In genomic region chr21:46256501-46256994, GRCh38 we compare ENCODE assay signal across 16 cellular contexts. TPM values are rescaled to one million over a fixed set of nuclear protein-coding genes. Genes with fewer than 3 reads are reported as not detected.
DNase-seq lines count a peak whose midpoint lies in the region; ATAC-seq, FAIRE-seq and TF ChIP-seq lines count a peak whose summit lies in the region.
"Had no signal": no experiment of that assay in that cellular context is flagged by ENCODE, and none has a peak within 500 bp of the region (broad histone marks: within the 10 kb centered on the region; RNA-seq: fewer than 3 reads in every experiment).

No MANE protein-coding gene starts in this region.

- H3K4me2 ChIP-seq in H1 (ENCODE audit: insufficient read depth in 1 of 2, low read depth in 2 of 2, low read length in 2 of 2), result no peak overlapping the region

- 86% methylated on average over 18 of the region's 18 CpGs; no CpG with 5 or more reads in 1 of the 2 experiments for WGBS in H1 (ENCODE audit: extremely low coverage in 1 of 2, insufficient coverage in 1 of 2, insufficient read length in 1 of 2, insufficient replicate concordance in 2 of 2, low coverage in 1 of 2, low lambda C conversion rate in 2 of 2, missing lambda C conversion rate in 1 of 2), 2 experiments

- H2AFZ ChIP-seq in H1 (ENCODE audit: low read length), result no peak overlapping the region

- no peak overlapping the region for H3K18ac ChIP-seq in H1 (ENCODE audit: extremely low read depth, low read length)

- DNase-seq in activated CD8-positive, alpha-beta memory T cell treated with anti-CD3 and anti-CD28 coated beads, Interleukin-2, amount 10 ng/mL, durations not matched to agents 7 days and 5 days, result no peak
- no peak for DNase-seq in activated CD8-positive, alpha-beta memory T cell treated with anti-CD3 and anti-CD28 coated beads, Interleukin-2, amount 50 U/mL, for 48 hours
- no peak for DNase-seq in H1 (ENCODE audit: low read depth in 1 of 2, low spot score in 2 of 2)
- DNase-seq in right atrium auricular region (ENCODE audit: low spot score), result no peak
- DNase-seq in stimulated activated naive B cell treated with anti-CD40 and anti-IgM and Interleukin-4, amounts not matched to agents 10 μg/mL and 1 μg/mL and 100 μg/mL, for 72 hours, result no peak
- DNase-seq in activated gamma-delta T cell (lab: John Stamatoyannopoulos, UW), result no peak
- DNase-seq in kidney glomerular epithelial cell (lab: John Stamatoyannopoulos, UW), result no peak
- no peak for DNase-seq in DMS153 (lab: John Stamatoyannopoulos, UW)
- DNase-seq: 8988T, Calu3, DMS79, KBM-7, NCI-H1048, NCI-H1694, NCI-H69 had no signal

- no peaks in the 10 kb centered on the region for H3K23me2 ChIP-seq in H1 (ENCODE audit: low read depth, low read length)

- no peaks in the 10 kb centered on the region for H3K27me3 Mint-ChIP-seq in activated CD8-positive, alpha-beta memory T cell treated with anti-CD3 and anti-CD28 coated beads, Interleukin-2, amount 10 ng/mL, durations not matched to agents 7 days and 5 days
- H3K27me3 Mint-ChIP-seq in stimulated activated naive B cell treated with anti-CD40 and anti-IgM and Interleukin-4, amounts not matched to agents 10 μg/mL and 1 μg/mL and 100 μg/mL, for 72 hours, result no peaks in the 10 kb centered on the region
- H3K27me3 Mint-ChIP-seq: CD4-positive, alpha-beta memory T cell had no signal

- no peak overlapping the region for H3K23ac ChIP-seq in H1 (ENCODE audit: insufficient read length)

- H3K9ac ChIP-seq in H1 (replicated peaks in 1 of 4; ENCODE audit: extremely low read depth in 1 of 4, low read depth in 3 of 4, low read length in 3 of 4), result no peak overlapping the region

- H3K27ac Mint-ChIP-seq in activated CD8-positive, alpha-beta memory T cell treated with anti-CD3 and anti-CD28 coated beads, Interleukin-2, amount 10 ng/mL, durations not matched to agents 7 days and 5 days, result peak overlapping the region; percentile 18
- H3K27ac Mint-ChIP-seq in stimulated activated naive B cell treated with anti-CD40 and anti-IgM and Interleukin-4, amounts not matched to agents 10 μg/mL and 1 μg/mL and 100 μg/mL, for 72 hours, result peak overlapping the region; percentile 31
- H3K27ac Mint-ChIP-seq: CD4-positive, alpha-beta memory T cell had no signal

- H3K27ac ChIP-seq in H1 (ENCODE audit: low read depth, low read length) (no peak overlapping the region), right atrium auricular region (peak overlapping the region; percentile 67 to 68)

- no peak for ATAC-seq in activated CD8-positive, alpha-beta memory T cell treated with anti-CD3 and anti-CD28 coated beads, Interleukin-2, amount 10 ng/mL, durations not matched to agents 7 days and 5 days
- ATAC-seq in stimulated activated naive B cell treated with anti-CD40 and anti-IgM and Interleukin-4, amounts not matched to agents 10 μg/mL and 1 μg/mL and 100 μg/mL, for 72 hours (replicated peaks), result no peak

- no peak for FAIRE-seq in H1 (lab: Jason Lieb, UNC)

- peaks cover 23% of the 10 kb centered on the region for H3K4me1 Mint-ChIP-seq in activated CD8-positive, alpha-beta memory T cell treated with anti-CD3 and anti-CD28 coated beads, Interleukin-2, amount 10 ng/mL, durations not matched to agents 7 days and 5 days
- peaks cover 20 to 39% of the 10 kb centered on the region in 2 donors for H3K4me1 Mint-ChIP-seq in stimulated activated naive B cell treated with anti-CD40 and anti-IgM and Interleukin-4, amounts not matched to agents 10 μg/mL and 1 μg/mL and 100 μg/mL, for 72 hours

- peak; percentile 38 to 46; a peak in 3 of 4 replicates for TF ChIP-seq RAD21 in H1 (IDR thresholded peaks at IDR 0.05 in 1 of 2, conservative IDR thresholded peaks at IDR 0.05 in 1 of 2; ENCODE audit: low read depth in 2 of 2, low read length in 2 of 2)

- H3K4me3 Mint-ChIP-seq in activated CD8-positive, alpha-beta memory T cell treated with anti-CD3 and anti-CD28 coated beads, Interleukin-2, amount 10 ng/mL, durations not matched to agents 7 days and 5 days, result no peak overlapping the region
- H3K4me3 Mint-ChIP-seq in stimulated activated naive B cell treated with anti-CD40 and anti-IgM and Interleukin-4, amounts not matched to agents 10 μg/mL and 1 μg/mL and 100 μg/mL, for 72 hours, result no peak overlapping the region
- H3K4me3 Mint-ChIP-seq: CD4-positive, alpha-beta memory T cell had no signal

- no peak overlapping the region for H2BK120ac ChIP-seq in H1 (replicated peaks; ENCODE audit: low read depth, low read length)

- no peak overlapping the region for H3K14ac ChIP-seq in H1 (ENCODE audit: insufficient read length)

- H3K4me3 ChIP-seq in H1 (ENCODE audit: extremely low read depth in 1 of 4, insufficient read depth in 2 of 4, low read depth in 3 of 4, low read length in 4 of 4) (no peak overlapping the region), right atrium auricular region (no peak overlapping the region)

- TF ChIP-seq POLR2A in H1 (IDR thresholded peaks at IDR 0.05; ENCODE audit: control extremely low read depth in 1 of 2, low read depth in 2 of 2, low read length in 2 of 2), result no peak

- peaks cover 5 to 7% of the 10 kb centered on the region in 2 experiments for H4K20me1 ChIP-seq in H1 (replicated peaks in 1 of 2; ENCODE audit: control insufficient read depth in 1 of 2, insufficient read depth in 2 of 2, low read length in 2 of 2)

- H2BK20ac ChIP-seq in H1 (ENCODE audit: low read length), result no peak overlapping the region

- H3K36me3 ChIP-seq in H1 (ENCODE audit: control insufficient read depth in 2 of 4, insufficient read depth in 4 of 4, low read length in 3 of 4) (peaks cover 32 to 86% (median 62%) of the 10 kb centered on the region in 4 experiments), right atrium auricular region (peaks cover 97% of the 10 kb centered on the region)

- no peak overlapping the region for H4K91ac ChIP-seq in H1 (replicated peaks; ENCODE audit: insufficient read length, low read length)

- H3K36me3 Mint-ChIP-seq in activated CD8-positive, alpha-beta memory T cell treated with anti-CD3 and anti-CD28 coated beads, Interleukin-2, amount 10 ng/mL, durations not matched to agents 7 days and 5 days, result peaks cover 57% of the 10 kb centered on the region
- H3K36me3 Mint-ChIP-seq in stimulated activated naive B cell treated with anti-CD40 and anti-IgM and Interleukin-4, amounts not matched to agents 10 μg/mL and 1 μg/mL and 100 μg/mL, for 72 hours, result peaks cover 60 to 64% of the 10 kb centered on the region in 2 donors

- CTCF ChIA-PET in activated CD8-positive, alpha-beta memory T cell treated with anti-CD3 and anti-CD28 coated beads, Interleukin-2, amount 10 ng/mL, durations not matched to agents 7 days and 5 days (lab: Charles Lee), result no interaction called here
- CTCF ChIA-PET in H1 (lab: Charles Lee; ENCODE audit: partially characterized antibody), result interaction anchor here (0.8 to 2.3 kb wide), 5 partner anchors 11 to 104 kb away, joined by 3 to 13 read pairs (median 4); no protein-coding TSS in a partner anchor

- H3K4me1 ChIP-seq in H1 (replicated peaks in 1 of 4; ENCODE audit: control insufficient read depth in 3 of 4, insufficient read depth in 4 of 4, low read length in 3 of 4), result no peaks in the 10 kb centered on the region
- no peaks in the 10 kb centered on the region for H3K4me1 ChIP-seq in right atrium auricular region

- H3K9me3 ChIP-seq in H1 (ENCODE audit: insufficient read depth in 2 of 2, low read depth in 1 of 2, low read length in 1 of 2) (no peaks in the 10 kb centered on the region), right atrium auricular region (no peaks in the 10 kb centered on the region)

- H4K8ac ChIP-seq in H1 (ENCODE audit: extremely low read depth, insufficient read depth, low read length), result no peak overlapping the region

- no peak overlapping the region for H3K4ac ChIP-seq in H1 (replicated peaks; ENCODE audit: insufficient read length, low read depth, low read length)

- no peak overlapping the region for H4K5ac ChIP-seq in H1 (ENCODE audit: insufficient read length, low read depth, low read length)

- no peak overlapping the region for H2BK5ac ChIP-seq in H1 (ENCODE audit: low read depth, low read length)

- POLR2A ChIA-PET in H1 (lab: Charles Lee; ENCODE audit: partially characterized antibody), result interaction anchor here (1.2 to 1.5 kb wide), 2 partner anchors 9 kb away, joined by 3 to 4 read pairs; no protein-coding TSS in a partner anchor

- TF ChIP-seq EP300 in H1 (IDR thresholded peaks at IDR 0.05; ENCODE audit: borderline replicate concordance in 1 of 2, low read depth in 2 of 2, low read length in 2 of 2), result no peak

- H3K27me3 ChIP-seq in H1 (replicated peaks in 1 of 4; ENCODE audit: control insufficient read depth in 3 of 4, extremely low read depth in 1 of 4, insufficient read depth in 3 of 4, low read length in 3 of 4) (no peaks in the 10 kb centered on the region), right atrium auricular region (no peaks in the 10 kb centered on the region)

- no peak overlapping the region for H2BK12ac ChIP-seq in H1 (ENCODE audit: low read depth, low read length)

- no peaks in the 10 kb centered on the region for H3K79me2 ChIP-seq in H1 (ENCODE audit: control insufficient read depth in 1 of 2, insufficient read depth in 2 of 2, low read length in 2 of 2)

- TF ChIP-seq CTCF in H1 (IDR thresholded peaks at IDR 0.05; ENCODE audit: control extremely low read depth in 1 of 3, insufficient read depth in 1 of 3, low read depth in 1 of 3, low read length in 3 of 3) (peak in 2 of 3 experiments; percentile 22 to 23; a peak in 2 of 4 replicates), right atrium auricular region (IDR thresholded peaks at IDR 0.05) (peak in 1 of 2 donors; percentile 50)

- H2BK15ac ChIP-seq in H1 (ENCODE audit: low read length), result no peak overlapping the region

- no peaks in the 10 kb centered on the region for H3K79me1 ChIP-seq in H1 (ENCODE audit: low read depth, low read length)

- no peak overlapping the region for H2AK5ac ChIP-seq in H1 (ENCODE audit: low read depth, low read length)

- H3K9me3 Mint-ChIP-seq in activated CD8-positive, alpha-beta memory T cell treated with anti-CD3 and anti-CD28 coated beads, Interleukin-2, amount 10 ng/mL, durations not matched to agents 7 days and 5 days (ENCODE audit: low read depth), result no peaks in the 10 kb centered on the region
- peaks cover 4 to 7% of the 10 kb centered on the region in 2 donors for H3K9me3 Mint-ChIP-seq in stimulated activated naive B cell treated with anti-CD40 and anti-IgM and Interleukin-4, amounts not matched to agents 10 μg/mL and 1 μg/mL and 100 μg/mL, for 72 hours
- H3K9me3 Mint-ChIP-seq: CD4-positive, alpha-beta memory T cell had no signal

- H3K56ac ChIP-seq in H1 (replicated peaks; ENCODE audit: insufficient read length, low read depth, low read length), result no peak overlapping the region

RNA-seq across cellular contexts. Expression of gene LSS, which starts 28.0 kb away (rescaled TPM):
- total RNA-seq in activated CD8-positive, alpha-beta memory T cell treated with anti-CD3 and anti-CD28 coated beads, Interleukin-2, amount 10 ng/mL, durations not matched to agents 7 days and 5 days, result 10 to 100 TPM; 44.9 to 49.5 TPM
- total RNA-seq in H1 (2021; fragmentation: NEBNext Ultra II Directional; extraction: Animal tissue kit (Norgen Biotek cat#: 25700)), result 96.1 and 102 TPM in 2 replicates
- polyA plus RNA-seq in H1 (2011; rRNA removed), result 123 and 139 TPM in 2 replicates
- 103 TPM for polyA plus RNA-seq in H1 (2011; cell fraction: cytosol; rRNA removed)
- polyA plus RNA-seq in H1 (2011; cell fraction: nucleus; rRNA removed), result 268 TPM
- 69.5 to 87.3 TPM (median 75.9 TPM) in 4 replicates for polyA plus RNA-seq in H1 (2012, experiment 1 of 2)
- polyA plus RNA-seq in H1 (2012, experiment 2 of 2), result 71.3 TPM
- 69.2 TPM for polyA plus RNA-seq in H1 (2013, experiment 1 of 2)
- polyA plus RNA-seq in H1 (2013, experiment 2 of 2), result 66.2 TPM
- polyA minus RNA-seq in H1 (2011; rRNA and poly(A)+ RNA removed), result 177 and 193 TPM in 2 replicates
- 56.7 TPM for polyA minus RNA-seq in H1 (2011; cell fraction: cytosol; rRNA and poly(A)+ RNA removed)
- polyA minus RNA-seq in H1 (2011; cell fraction: nucleus; rRNA and poly(A)+ RNA removed), result 69.8 TPM
- 10 to 100 TPM; 31.4 to 36.6 TPM for total RNA-seq in right atrium auricular region

RNA-seq across cellular contexts. Expression of gene MCM3AP, which starts 28.9 kb away (rescaled TPM):
- total RNA-seq in activated CD8-positive, alpha-beta memory T cell treated with anti-CD3 and anti-CD28 coated beads, Interleukin-2, amount 10 ng/mL, durations not matched to agents 7 days and 5 days, result 100 to 1,000 TPM; 134 to 139 TPM
- total RNA-seq in H1 (2021; fragmentation: NEBNext Ultra II Directional; extraction: Animal tissue kit (Norgen Biotek cat#: 25700)), result 119 and 124 TPM in 2 replicates
- 37.2 and 65.4 TPM in 2 replicates for polyA plus RNA-seq in H1 (2011; rRNA removed)
- 47.1 TPM for polyA plus RNA-seq in H1 (2011; cell fraction: cytosol; rRNA removed)
- 88.7 TPM for polyA plus RNA-seq in H1 (2011; cell fraction: nucleus; rRNA removed)
- polyA plus RNA-seq in H1 (2012, experiment 1 of 2), result 67.6 to 78.6 TPM (median 75.2 TPM) in 4 replicates
- polyA plus RNA-seq in H1 (2012, experiment 2 of 2), result 27.6 TPM
- polyA plus RNA-seq in H1 (2013, experiment 1 of 2), result 51.2 TPM
- polyA plus RNA-seq in H1 (2013, experiment 2 of 2), result 47.8 TPM
- 87.3 and 109 TPM in 2 replicates for polyA minus RNA-seq in H1 (2011; rRNA and poly(A)+ RNA removed)
- 80.6 TPM for polyA minus RNA-seq in H1 (2011; cell fraction: cytosol; rRNA and poly(A)+ RNA removed)
- 130 TPM for polyA minus RNA-seq in H1 (2011; cell fraction: nucleus; rRNA and poly(A)+ RNA removed)
- total RNA-seq in right atrium auricular region, result 10 to 100 TPM; 35.7 to 45.4 TPM

RNA-seq across cellular contexts. Expression of gene YBEY, which starts 29.6 kb away (rescaled TPM):
- total RNA-seq in activated CD8-positive, alpha-beta memory T cell treated with anti-CD3 and anti-CD28 coated beads, Interleukin-2, amount 10 ng/mL, durations not matched to agents 7 days and 5 days, result 1 to 10 TPM; 6.9 to 9.1 TPM
- total RNA-seq in H1 (2021; fragmentation: NEBNext Ultra II Directional; extraction: Animal tissue kit (Norgen Biotek cat#: 25700)), result 26.6 and 26.9 TPM in 2 replicates
- 23.7 and 31.9 TPM in 2 replicates for polyA plus RNA-seq in H1 (2011; rRNA removed)
- 32.7 TPM for polyA plus RNA-seq in H1 (2011; cell fraction: cytosol; rRNA removed)
- 12.1 TPM for polyA plus RNA-seq in H1 (2011; cell fraction: nucleus; rRNA removed)
- 28.6 to 46.1 TPM (median 29.9 TPM) in 4 replicates for polyA plus RNA-seq in H1 (2012, experiment 1 of 2)
- 36.9 TPM for polyA plus RNA-seq in H1 (2012, experiment 2 of 2)
- 23.5 TPM for polyA plus RNA-seq in H1 (2013, experiment 1 of 2)
- 21.8 TPM for polyA plus RNA-seq in H1 (2013, experiment 2 of 2)
- 19.1 and 20.3 TPM in 2 replicates for polyA minus RNA-seq in H1 (2011; rRNA and poly(A)+ RNA removed)
- 16.4 TPM for polyA minus RNA-seq in H1 (2011; cell fraction: cytosol; rRNA and poly(A)+ RNA removed)
- 12.5 TPM for polyA minus RNA-seq in H1 (2011; cell fraction: nucleus; rRNA and poly(A)+ RNA removed)
- 10 to 100 TPM; 11.0 to 22.1 TPM for total RNA-seq in right atrium auricular region
